Comparison of ENCODE assay signal across 17 cellular contexts in genomic region chr7:37275086-37275485, GRCh38.
DNase-seq lines count a peak whose midpoint lies in the region; ATAC-seq and TF ChIP-seq lines count a peak whose summit lies in the region.
"Had no signal": no experiment of that assay in that cellular context is flagged by ENCODE, and none has a peak within 500 bp of the region (broad histone marks: within the 10 kb centered on the region; RNA-seq: fewer than 3 reads in every experiment).

No MANE protein-coding gene starts in this region.

- H3K4me1 Mint-ChIP-seq in endodermal cell, result peaks cover 38% of the 10 kb centered on the region

- no peak overlapping the region for H3K4me3 ChIP-seq in endodermal cell (ENCODE audit: low read length)
- no peak overlapping the region for H3K4me3 ChIP-seq in neutrophil (ENCODE audit: low read depth in 1 of 2, low read length in 1 of 2)
- H3K4me3 ChIP-seq in brain microvascular endothelial cell (ENCODE audit: low read depth, low read length), result no peak overlapping the region
- H3K4me3 ChIP-seq: BLaER1 had no signal

- no peak overlapping the region for H3K9ac ChIP-seq in endodermal cell (ENCODE audit: extremely low read depth, low read length, poor library complexity, severe bottlenecking)
- H3K9ac ChIP-seq: BLaER1 had no signal

- H3K27me3 Mint-ChIP-seq in endodermal cell (ENCODE audit: insufficient read depth), result no peaks in the 10 kb centered on the region
- H3K27me3 Mint-ChIP-seq: CD8-positive, alpha-beta memory T cell had no signal

- no peaks in the 10 kb centered on the region for H3K27me3 ChIP-seq in endodermal cell (ENCODE audit: control insufficient read depth, insufficient read depth, low read length, poor library complexity, severe bottlenecking)
- H3K27me3 ChIP-seq in neutrophil, result no peaks in the 10 kb centered on the region
- no peaks in the 10 kb centered on the region for H3K27me3 ChIP-seq in brain microvascular endothelial cell (replicated peaks)
- H3K27me3 ChIP-seq: BLaER1 had no signal

- H3K9me3 Mint-ChIP-seq in endodermal cell, result no peaks in the 10 kb centered on the region
- H3K9me3 Mint-ChIP-seq: CD8-positive, alpha-beta memory T cell had no signal

- H3K27ac ChIP-seq in angular gyrus (ENCODE audit: low read depth, low read length) (peak overlapping the region; percentile 83), endodermal cell (ENCODE audit: low read depth, low read length) (no peak overlapping the region), neutrophil (peak overlapping the region; percentile 2), brain microvascular endothelial cell (no peak overlapping the region)
- H3K27ac ChIP-seq: BLaER1, HL-60 had no signal

- DNase-seq in ELF-1 (ENCODE audit: low read depth, low spot score) (peak; percentile 71), endodermal cell (no peak), cerebellar cortex (ENCODE audit: low spot score) (no peak), brain microvascular endothelial cell (no peak), NCI-H128 (lab: John Stamatoyannopoulos, UW; ENCODE audit: unreplicated experiment) (no peak)
- DNase-seq: 8988T; AML-193; Caco-2; CD8-positive, alpha-beta memory T cell; DMS53; HCEC 1CT; HFFc6 had no signal

- WGBS in endodermal cell (ENCODE audit: insufficient coverage in 1 of 2, insufficient read length in 1 of 2), 2 experiments, result 80 to 94% methylated on average over 1 to 3 of the region's 3 CpGs

- peaks cover 11% of the 10 kb centered on the region for H3K36me3 ChIP-seq in endodermal cell (ENCODE audit: control insufficient read depth, insufficient read depth, low read length)
- H3K36me3 ChIP-seq in neutrophil, result peaks cover 7% of the 10 kb centered on the region
- no peaks in the 10 kb centered on the region for H3K36me3 ChIP-seq in brain microvascular endothelial cell (replicated peaks)

- no peak for TF ChIP-seq CTCF in endodermal cell (conservative IDR thresholded peaks at IDR 0.05)
- TF ChIP-seq CTCF in neutrophil (IDR thresholded peaks at IDR 0.05), result no peak
- TF ChIP-seq CTCF in brain microvascular endothelial cell (IDR thresholded peaks at IDR 0.05; ENCODE audit: low read depth, low read length, missing control alignments), result no peak

- H3K36me3 Mint-ChIP-seq in endodermal cell (ENCODE audit: low read depth), result peaks cover 42% of the 10 kb centered on the region

- H3K4me1 ChIP-seq in endodermal cell (ENCODE audit: control insufficient read depth, insufficient read depth, low read length) (peaks cover 10% of the 10 kb centered on the region), neutrophil (ENCODE audit: control insufficient read depth in 1 of 2, insufficient read depth in 1 of 2, low read depth in 1 of 2, low read length in 1 of 2) (no peaks in the 10 kb centered on the region)
- H3K4me1 ChIP-seq: BLaER1, Caco-2 had no signal

- H3K9me3 ChIP-seq in endodermal cell (ENCODE audit: control insufficient read depth, low read length), result no peaks in the 10 kb centered on the region
- no peaks in the 10 kb centered on the region for H3K9me3 ChIP-seq in neutrophil
- H3K9me3 ChIP-seq: Caco-2 had no signal

- in situ Hi-C loops in brain microvascular endothelial cell (cut with HindIII; ENCODE audit: low pct_ligation_motif_present, low sequenced_read_pairs), result no loop called here

- peak overlapping the region; percentile 41 for H3K27ac Mint-ChIP-seq in endodermal cell
- H3K27ac Mint-ChIP-seq: HFFc6 had no signal

- no peak overlapping the region for H3K4me3 Mint-ChIP-seq in endodermal cell
- H3K4me3 Mint-ChIP-seq: CD8-positive, alpha-beta memory T cell; HFFc6 had no signal

- ATAC-seq in HG03159 (IDR thresholded peaks at IDR 0.05; ENCODE audit: unreplicated experiment), result no peak

Comparison
In these comparisons a context has a peak if more than half of its experiments do, and no peak if none do; other contexts are left out.
1. H3K27ac ChIP-seq: peak in angular gyrus (single experiment) and neutrophil (single experiment); none in endodermal cell (single experiment) and brain microvascular endothelial cell (single experiment).